Comparison of ENCODE assay signal across 1 cellular context in the genomic region with DNA sequence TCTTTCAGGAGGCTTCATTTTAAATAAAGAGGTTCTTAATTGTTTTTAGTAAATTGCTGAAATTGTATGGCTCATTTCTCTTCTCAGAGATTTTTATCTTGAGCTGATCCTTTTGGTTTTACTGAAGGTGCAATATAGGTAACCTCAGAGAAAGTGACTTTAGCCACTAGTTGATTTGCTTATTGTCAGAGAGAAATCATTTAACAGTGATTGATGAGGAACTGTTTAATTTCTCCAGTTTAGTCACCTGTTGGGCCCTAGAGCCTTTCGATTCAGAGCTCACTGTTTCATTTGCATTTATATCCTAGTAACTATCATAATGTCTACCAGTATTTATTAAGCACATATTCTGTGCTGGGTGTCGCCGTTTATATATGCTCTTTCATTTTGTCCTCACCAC.
TF ChIP-seq lines count a peak whose summit lies in the region.

No MANE protein-coding gene starts in this region.

TF ChIP-seq in GM23338, 12 proteins besides CTCF, POLR2A, EP300 and RAD21:
- TF ChIP-seq, protein P1, sequence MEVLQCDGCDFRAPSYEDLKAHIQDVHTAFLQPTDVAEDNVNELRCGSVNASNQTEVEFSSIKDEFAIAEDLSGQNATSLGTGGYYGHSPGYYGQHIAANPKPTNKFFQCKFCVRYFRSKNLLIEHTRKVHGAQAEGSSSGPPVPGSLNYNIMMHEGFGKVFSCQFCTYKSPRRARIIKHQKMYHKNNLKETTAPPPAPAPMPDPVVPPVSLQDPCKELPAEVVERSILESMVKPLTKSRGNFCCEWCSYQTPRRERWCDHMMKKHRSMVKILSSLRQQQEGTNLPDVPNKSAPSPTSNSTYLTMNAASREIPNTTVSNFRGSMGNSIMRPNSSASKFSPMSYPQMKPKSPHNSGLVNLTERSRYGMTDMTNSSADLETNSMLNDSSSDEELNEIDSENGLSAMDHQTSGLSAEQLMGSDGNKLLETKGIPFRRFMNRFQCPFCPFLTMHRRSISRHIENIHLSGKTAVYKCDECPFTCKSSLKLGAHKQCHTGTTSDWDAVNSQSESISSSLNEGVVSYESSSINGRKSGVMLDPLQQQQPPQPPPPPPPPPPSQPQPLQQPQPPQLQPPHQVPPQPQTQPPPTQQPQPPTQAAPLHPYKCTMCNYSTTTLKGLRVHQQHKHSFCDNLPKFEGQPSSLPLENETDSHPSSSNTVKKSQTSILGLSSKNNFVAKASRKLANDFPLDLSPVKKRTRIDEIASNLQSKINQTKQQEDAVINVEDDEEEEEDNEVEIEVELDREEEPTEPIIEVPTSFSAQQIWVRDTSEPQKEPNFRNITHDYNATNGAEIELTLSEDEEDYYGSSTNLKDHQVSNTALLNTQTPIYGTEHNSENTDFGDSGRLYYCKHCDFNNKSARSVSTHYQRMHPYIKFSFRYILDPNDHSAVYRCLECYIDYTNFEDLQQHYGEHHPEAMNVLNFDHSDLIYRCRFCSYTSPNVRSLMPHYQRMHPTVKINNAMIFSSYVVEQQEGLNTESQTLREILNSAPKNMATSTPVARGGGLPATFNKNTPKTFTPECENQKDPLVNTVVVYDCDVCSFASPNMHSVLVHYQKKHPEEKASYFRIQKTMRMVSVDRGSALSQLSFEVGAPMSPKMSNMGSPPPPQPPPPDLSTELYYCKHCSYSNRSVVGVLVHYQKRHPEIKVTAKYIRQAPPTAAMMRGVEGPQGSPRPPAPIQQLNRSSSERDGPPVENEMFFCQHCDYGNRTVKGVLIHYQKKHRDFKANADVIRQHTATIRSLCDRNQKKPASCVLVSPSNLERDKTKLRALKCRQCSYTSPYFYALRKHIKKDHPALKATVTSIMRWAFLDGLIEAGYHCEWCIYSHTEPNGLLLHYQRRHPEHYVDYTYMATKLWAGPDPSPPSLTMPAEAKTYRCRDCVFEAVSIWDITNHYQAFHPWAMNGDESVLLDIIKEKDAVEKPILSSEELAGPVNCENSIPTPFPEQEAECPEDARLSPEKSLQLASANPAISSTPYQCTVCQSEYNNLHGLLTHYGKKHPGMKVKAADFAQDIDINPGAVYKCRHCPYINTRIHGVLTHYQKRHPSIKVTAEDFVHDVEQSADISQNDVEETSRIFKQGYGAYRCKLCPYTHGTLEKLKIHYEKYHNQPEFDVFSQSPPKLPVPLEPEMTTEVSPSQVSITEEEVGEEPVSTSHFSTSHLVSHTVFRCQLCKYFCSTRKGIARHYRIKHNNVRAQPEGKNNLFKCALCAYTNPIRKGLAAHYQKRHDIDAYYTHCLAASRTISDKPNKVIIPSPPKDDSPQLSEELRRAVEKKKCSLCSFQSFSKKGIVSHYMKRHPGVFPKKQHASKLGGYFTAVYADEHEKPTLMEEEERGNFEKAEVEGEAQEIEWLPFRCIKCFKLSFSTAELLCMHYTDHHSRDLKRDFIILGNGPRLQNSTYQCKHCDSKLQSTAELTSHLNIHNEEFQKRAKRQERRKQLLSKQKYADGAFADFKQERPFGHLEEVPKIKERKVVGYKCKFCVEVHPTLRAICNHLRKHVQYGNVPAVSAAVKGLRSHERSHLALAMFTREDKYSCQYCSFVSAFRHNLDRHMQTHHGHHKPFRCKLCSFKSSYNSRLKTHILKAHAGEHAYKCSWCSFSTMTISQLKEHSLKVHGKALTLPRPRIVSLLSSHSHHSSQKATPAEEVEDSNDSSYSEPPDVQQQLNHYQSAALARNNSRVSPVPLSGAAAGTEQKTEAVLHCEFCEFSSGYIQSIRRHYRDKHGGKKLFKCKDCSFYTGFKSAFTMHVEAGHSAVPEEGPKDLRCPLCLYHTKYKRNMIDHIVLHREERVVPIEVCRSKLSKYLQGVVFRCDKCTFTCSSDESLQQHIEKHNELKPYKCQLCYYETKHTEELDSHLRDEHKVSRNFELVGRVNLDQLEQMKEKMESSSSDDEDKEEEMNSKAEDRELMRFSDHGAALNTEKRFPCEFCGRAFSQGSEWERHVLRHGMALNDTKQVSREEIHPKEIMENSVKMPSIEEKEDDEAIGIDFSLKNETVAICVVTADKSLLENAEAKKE (CRISPR knock-in tag; IDR thresholded peaks at IDR 0.05): no peak
- TF ChIP-seq, protein P2, sequence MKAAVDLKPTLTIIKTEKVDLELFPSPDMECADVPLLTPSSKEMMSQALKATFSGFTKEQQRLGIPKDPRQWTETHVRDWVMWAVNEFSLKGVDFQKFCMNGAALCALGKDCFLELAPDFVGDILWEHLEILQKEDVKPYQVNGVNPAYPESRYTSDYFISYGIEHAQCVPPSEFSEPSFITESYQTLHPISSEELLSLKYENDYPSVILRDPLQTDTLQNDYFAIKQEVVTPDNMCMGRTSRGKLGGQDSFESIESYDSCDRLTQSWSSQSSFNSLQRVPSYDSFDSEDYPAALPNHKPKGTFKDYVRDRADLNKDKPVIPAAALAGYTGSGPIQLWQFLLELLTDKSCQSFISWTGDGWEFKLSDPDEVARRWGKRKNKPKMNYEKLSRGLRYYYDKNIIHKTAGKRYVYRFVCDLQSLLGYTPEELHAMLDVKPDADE (IDR thresholded peaks at IDR 0.05): no peak
- TF ChIP-seq, protein P3, sequence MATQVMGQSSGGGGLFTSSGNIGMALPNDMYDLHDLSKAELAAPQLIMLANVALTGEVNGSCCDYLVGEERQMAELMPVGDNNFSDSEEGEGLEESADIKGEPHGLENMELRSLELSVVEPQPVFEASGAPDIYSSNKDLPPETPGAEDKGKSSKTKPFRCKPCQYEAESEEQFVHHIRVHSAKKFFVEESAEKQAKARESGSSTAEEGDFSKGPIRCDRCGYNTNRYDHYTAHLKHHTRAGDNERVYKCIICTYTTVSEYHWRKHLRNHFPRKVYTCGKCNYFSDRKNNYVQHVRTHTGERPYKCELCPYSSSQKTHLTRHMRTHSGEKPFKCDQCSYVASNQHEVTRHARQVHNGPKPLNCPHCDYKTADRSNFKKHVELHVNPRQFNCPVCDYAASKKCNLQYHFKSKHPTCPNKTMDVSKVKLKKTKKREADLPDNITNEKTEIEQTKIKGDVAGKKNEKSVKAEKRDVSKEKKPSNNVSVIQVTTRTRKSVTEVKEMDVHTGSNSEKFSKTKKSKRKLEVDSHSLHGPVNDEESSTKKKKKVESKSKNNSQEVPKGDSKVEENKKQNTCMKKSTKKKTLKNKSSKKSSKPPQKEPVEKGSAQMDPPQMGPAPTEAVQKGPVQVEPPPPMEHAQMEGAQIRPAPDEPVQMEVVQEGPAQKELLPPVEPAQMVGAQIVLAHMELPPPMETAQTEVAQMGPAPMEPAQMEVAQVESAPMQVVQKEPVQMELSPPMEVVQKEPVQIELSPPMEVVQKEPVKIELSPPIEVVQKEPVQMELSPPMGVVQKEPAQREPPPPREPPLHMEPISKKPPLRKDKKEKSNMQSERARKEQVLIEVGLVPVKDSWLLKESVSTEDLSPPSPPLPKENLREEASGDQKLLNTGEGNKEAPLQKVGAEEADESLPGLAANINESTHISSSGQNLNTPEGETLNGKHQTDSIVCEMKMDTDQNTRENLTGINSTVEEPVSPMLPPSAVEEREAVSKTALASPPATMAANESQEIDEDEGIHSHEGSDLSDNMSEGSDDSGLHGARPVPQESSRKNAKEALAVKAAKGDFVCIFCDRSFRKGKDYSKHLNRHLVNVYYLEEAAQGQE (IDR thresholded peaks at IDR 0.05; ENCODE audit: unreplicated experiment): no peak
- TF ChIP-seq ZNF331 (CRISPR knock-in tag; IDR thresholded peaks at IDR 0.05; ENCODE audit: low read depth): no peak
- TF ChIP-seq ZNF114 (CRISPR knock-in tag; IDR thresholded peaks at IDR 0.05): no peak
- no peak for TF ChIP-seq POLR2AphosphoS5 (IDR thresholded peaks at IDR 0.05; ENCODE audit: low read depth)
- TF ChIP-seq CREB1 (CRISPR knock-in tag; IDR thresholded peaks at IDR 0.05; ENCODE audit: low read depth): no peak
- no peak for TF ChIP-seq JUNB (IDR thresholded peaks at IDR 0.05; ENCODE audit: unreplicated experiment)
- TF ChIP-seq EZH2phosphoT487 (IDR thresholded peaks at IDR 0.05; ENCODE audit: unreplicated experiment): no peak
- TF ChIP-seq STAT1 (IDR thresholded peaks at IDR 0.05; ENCODE audit: unreplicated experiment): no peak
- TF ChIP-seq EZH2 (IDR thresholded peaks at IDR 0.05; ENCODE audit: low read depth, unreplicated experiment): no peak
- no peak for TF ChIP-seq NANOG (IDR thresholded peaks at IDR 0.05; ENCODE audit: borderline replicate concordance)
